Comparison of ENCODE assay signal across 8 cellular contexts in genomic region chr12:27851311-27851710, GRCh38.
"Had no signal": no experiment of that assay in that cellular context is flagged by ENCODE, and none has a peak within 500 bp of the region (broad histone marks: within the 10 kb centered on the region; RNA-seq: fewer than 3 reads in every experiment).

No MANE protein-coding gene starts in this region.

- ATAC-seq: GM12878 had no signal

- DNase-seq: GDM1, GF-D8 had no signal

- FAIRE-seq: G401.6, GM12878, GM12891, GM12892, GM18507, GM19239 had no signal

- H3K4me3 ChIP-seq: GM12878 had no signal
